ENCODE assay signal across 2 cellular contexts in the genomic region with DNA sequence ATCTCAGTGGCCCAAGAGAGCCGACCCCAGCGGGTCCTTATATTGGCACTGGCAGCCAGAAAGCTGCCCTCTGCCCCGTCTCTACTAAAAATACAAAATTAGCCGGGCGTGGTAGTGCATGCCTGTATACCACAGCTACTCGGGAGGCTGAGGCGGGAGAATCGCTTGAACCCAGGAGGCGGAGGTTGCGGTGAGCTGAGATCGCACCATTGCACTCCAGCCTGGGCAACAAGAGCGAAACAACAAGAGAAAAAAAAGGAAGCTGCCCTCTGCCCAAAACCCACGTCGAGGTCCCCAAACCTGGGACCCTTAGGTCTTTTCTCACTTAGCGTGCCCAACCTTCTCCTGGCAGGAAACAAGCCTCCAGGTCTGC.
A peak's percentile ranks its signal among the peaks of the same experiment; 100 is the strongest.
DNase-seq lines count a peak whose midpoint lies in the region; ATAC-seq lines count a peak whose summit lies in the region.
"Not testable (repeated sequence)": the region's sequence is repeated elsewhere in the genome, so short reads cannot be mapped to it uniquely, and the experiment has no call there.

No MANE protein-coding gene starts in this region.

- DNase-seq in adipocyte (ENCODE audit: low read depth); stimulated activated effector memory CD8-positive, alpha-beta T cell treated with anti-CD3 and anti-CD28 coated beads, Interleukin-12 subunit alpha, Interleukin-12 subunit beta, amount 100 ng/mL, for 72 hours (ENCODE audit: low spot score in 2 of 2): not testable (repeated sequence)

- ATAC-seq in stimulated activated effector memory CD8-positive, alpha-beta T cell treated with anti-CD3 and anti-CD28 coated beads, Interleukin-12 subunit alpha, Interleukin-12 subunit beta, amount 100 ng/mL, for 72 hours, result not testable (repeated sequence)

- not testable (repeated sequence) for H3K9me3 Mint-ChIP-seq in stimulated activated effector memory CD8-positive, alpha-beta T cell treated with anti-CD3 and anti-CD28 coated beads, Interleukin-12 subunit alpha, Interleukin-12 subunit beta, amount 100 ng/mL, for 72 hours

- peak overlapping the region; percentile 99 for H3K9ac ChIP-seq in adipocyte (ENCODE audit: low read length)

- peak overlapping the region; percentile 95 for H3K4me3 ChIP-seq in adipocyte (ENCODE audit: low read length)

- H3K4me1 ChIP-seq in adipocyte (ENCODE audit: control insufficient read depth, insufficient read depth, low read length), result peaks cover 15% of the 10 kb centered on the region

- H3K36me3 Mint-ChIP-seq in stimulated activated effector memory CD8-positive, alpha-beta T cell treated with anti-CD3 and anti-CD28 coated beads, Interleukin-12 subunit alpha, Interleukin-12 subunit beta, amount 100 ng/mL, for 72 hours, result peaks cover 52% of the 10 kb centered on the region

- peaks cover 35% of the 10 kb centered on the region for H3K4me1 Mint-ChIP-seq in stimulated activated effector memory CD8-positive, alpha-beta T cell treated with anti-CD3 and anti-CD28 coated beads, Interleukin-12 subunit alpha, Interleukin-12 subunit beta, amount 100 ng/mL, for 72 hours

- not testable (repeated sequence) for H3K9me3 ChIP-seq in adipocyte (ENCODE audit: control insufficient read depth, low read length)

- peaks cover 32% of the 10 kb centered on the region for H3K36me3 ChIP-seq in adipocyte (ENCODE audit: control insufficient read depth, insufficient read depth, low read length, severe bottlenecking)

- H3K27ac Mint-ChIP-seq in stimulated activated effector memory CD8-positive, alpha-beta T cell treated with anti-CD3 and anti-CD28 coated beads, Interleukin-12 subunit alpha, Interleukin-12 subunit beta, amount 100 ng/mL, for 72 hours, result peak overlapping the region; percentile 98

- peak overlapping the region; percentile 99 for H3K4me3 Mint-ChIP-seq in stimulated activated effector memory CD8-positive, alpha-beta T cell treated with anti-CD3 and anti-CD28 coated beads, Interleukin-12 subunit alpha, Interleukin-12 subunit beta, amount 100 ng/mL, for 72 hours

- H3K27me3 ChIP-seq in adipocyte (replicated peaks; ENCODE audit: control insufficient read depth, insufficient read depth, low read length), result not testable (repeated sequence)
